ENCODE assay signal across 1 cellular context in the genomic region with DNA sequence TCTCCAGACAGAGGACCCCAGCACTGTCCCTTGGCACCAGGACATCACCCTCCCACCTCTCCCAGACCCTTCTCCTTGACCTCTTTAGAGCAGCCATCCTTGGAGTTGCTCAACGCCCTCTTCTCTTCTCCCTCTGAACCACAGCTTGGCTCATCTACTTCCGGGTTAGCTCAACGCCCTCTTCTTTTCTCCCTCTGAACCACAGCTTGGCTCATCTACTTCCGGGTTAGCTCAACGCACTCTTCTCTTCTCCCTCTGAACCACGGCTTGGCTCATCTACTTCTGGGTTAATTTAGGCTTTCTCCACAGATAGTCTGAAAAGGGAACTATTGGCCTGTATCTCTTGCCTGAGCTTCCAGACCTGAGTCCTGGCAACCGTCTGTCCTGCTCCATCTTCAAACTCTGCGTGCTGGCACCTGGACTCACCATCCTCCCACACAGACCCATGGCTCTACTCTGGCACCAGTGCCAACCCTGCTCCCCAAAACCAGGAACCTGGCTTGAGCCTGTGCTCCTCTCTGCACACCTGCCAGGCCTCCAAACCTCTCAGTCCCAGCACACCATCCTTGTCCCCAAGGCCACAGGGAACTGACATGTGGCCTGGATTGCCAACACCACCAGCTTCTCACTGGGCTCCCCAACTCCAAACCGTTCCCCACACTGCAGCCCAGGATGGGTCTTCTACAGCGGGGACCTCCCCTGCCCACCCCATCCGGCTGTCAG.
TF ChIP-seq lines count a peak whose summit lies in the region.

No MANE protein-coding gene starts in this region.

TF ChIP-seq in GM23338, 12 proteins besides CTCF, POLR2A, EP300 and RAD21 (continued from another document):
- TF ChIP-seq, protein P1, sequence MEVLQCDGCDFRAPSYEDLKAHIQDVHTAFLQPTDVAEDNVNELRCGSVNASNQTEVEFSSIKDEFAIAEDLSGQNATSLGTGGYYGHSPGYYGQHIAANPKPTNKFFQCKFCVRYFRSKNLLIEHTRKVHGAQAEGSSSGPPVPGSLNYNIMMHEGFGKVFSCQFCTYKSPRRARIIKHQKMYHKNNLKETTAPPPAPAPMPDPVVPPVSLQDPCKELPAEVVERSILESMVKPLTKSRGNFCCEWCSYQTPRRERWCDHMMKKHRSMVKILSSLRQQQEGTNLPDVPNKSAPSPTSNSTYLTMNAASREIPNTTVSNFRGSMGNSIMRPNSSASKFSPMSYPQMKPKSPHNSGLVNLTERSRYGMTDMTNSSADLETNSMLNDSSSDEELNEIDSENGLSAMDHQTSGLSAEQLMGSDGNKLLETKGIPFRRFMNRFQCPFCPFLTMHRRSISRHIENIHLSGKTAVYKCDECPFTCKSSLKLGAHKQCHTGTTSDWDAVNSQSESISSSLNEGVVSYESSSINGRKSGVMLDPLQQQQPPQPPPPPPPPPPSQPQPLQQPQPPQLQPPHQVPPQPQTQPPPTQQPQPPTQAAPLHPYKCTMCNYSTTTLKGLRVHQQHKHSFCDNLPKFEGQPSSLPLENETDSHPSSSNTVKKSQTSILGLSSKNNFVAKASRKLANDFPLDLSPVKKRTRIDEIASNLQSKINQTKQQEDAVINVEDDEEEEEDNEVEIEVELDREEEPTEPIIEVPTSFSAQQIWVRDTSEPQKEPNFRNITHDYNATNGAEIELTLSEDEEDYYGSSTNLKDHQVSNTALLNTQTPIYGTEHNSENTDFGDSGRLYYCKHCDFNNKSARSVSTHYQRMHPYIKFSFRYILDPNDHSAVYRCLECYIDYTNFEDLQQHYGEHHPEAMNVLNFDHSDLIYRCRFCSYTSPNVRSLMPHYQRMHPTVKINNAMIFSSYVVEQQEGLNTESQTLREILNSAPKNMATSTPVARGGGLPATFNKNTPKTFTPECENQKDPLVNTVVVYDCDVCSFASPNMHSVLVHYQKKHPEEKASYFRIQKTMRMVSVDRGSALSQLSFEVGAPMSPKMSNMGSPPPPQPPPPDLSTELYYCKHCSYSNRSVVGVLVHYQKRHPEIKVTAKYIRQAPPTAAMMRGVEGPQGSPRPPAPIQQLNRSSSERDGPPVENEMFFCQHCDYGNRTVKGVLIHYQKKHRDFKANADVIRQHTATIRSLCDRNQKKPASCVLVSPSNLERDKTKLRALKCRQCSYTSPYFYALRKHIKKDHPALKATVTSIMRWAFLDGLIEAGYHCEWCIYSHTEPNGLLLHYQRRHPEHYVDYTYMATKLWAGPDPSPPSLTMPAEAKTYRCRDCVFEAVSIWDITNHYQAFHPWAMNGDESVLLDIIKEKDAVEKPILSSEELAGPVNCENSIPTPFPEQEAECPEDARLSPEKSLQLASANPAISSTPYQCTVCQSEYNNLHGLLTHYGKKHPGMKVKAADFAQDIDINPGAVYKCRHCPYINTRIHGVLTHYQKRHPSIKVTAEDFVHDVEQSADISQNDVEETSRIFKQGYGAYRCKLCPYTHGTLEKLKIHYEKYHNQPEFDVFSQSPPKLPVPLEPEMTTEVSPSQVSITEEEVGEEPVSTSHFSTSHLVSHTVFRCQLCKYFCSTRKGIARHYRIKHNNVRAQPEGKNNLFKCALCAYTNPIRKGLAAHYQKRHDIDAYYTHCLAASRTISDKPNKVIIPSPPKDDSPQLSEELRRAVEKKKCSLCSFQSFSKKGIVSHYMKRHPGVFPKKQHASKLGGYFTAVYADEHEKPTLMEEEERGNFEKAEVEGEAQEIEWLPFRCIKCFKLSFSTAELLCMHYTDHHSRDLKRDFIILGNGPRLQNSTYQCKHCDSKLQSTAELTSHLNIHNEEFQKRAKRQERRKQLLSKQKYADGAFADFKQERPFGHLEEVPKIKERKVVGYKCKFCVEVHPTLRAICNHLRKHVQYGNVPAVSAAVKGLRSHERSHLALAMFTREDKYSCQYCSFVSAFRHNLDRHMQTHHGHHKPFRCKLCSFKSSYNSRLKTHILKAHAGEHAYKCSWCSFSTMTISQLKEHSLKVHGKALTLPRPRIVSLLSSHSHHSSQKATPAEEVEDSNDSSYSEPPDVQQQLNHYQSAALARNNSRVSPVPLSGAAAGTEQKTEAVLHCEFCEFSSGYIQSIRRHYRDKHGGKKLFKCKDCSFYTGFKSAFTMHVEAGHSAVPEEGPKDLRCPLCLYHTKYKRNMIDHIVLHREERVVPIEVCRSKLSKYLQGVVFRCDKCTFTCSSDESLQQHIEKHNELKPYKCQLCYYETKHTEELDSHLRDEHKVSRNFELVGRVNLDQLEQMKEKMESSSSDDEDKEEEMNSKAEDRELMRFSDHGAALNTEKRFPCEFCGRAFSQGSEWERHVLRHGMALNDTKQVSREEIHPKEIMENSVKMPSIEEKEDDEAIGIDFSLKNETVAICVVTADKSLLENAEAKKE (CRISPR knock-in tag; IDR thresholded peaks at IDR 0.05) = no peak
- TF ChIP-seq, protein P2, sequence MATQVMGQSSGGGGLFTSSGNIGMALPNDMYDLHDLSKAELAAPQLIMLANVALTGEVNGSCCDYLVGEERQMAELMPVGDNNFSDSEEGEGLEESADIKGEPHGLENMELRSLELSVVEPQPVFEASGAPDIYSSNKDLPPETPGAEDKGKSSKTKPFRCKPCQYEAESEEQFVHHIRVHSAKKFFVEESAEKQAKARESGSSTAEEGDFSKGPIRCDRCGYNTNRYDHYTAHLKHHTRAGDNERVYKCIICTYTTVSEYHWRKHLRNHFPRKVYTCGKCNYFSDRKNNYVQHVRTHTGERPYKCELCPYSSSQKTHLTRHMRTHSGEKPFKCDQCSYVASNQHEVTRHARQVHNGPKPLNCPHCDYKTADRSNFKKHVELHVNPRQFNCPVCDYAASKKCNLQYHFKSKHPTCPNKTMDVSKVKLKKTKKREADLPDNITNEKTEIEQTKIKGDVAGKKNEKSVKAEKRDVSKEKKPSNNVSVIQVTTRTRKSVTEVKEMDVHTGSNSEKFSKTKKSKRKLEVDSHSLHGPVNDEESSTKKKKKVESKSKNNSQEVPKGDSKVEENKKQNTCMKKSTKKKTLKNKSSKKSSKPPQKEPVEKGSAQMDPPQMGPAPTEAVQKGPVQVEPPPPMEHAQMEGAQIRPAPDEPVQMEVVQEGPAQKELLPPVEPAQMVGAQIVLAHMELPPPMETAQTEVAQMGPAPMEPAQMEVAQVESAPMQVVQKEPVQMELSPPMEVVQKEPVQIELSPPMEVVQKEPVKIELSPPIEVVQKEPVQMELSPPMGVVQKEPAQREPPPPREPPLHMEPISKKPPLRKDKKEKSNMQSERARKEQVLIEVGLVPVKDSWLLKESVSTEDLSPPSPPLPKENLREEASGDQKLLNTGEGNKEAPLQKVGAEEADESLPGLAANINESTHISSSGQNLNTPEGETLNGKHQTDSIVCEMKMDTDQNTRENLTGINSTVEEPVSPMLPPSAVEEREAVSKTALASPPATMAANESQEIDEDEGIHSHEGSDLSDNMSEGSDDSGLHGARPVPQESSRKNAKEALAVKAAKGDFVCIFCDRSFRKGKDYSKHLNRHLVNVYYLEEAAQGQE (IDR thresholded peaks at IDR 0.05; ENCODE audit: unreplicated experiment) = no peak
- TF ChIP-seq ZNF331 (CRISPR knock-in tag; IDR thresholded peaks at IDR 0.05; ENCODE audit: low read depth) = no peak
- TF ChIP-seq NANOG (IDR thresholded peaks at IDR 0.05; ENCODE audit: borderline replicate concordance) = no peak
TF ChIP-seq in GM23338: peak in this region for 0.
